Comparison of ENCODE assay signal across 1 cellular context in the genomic region with DNA sequence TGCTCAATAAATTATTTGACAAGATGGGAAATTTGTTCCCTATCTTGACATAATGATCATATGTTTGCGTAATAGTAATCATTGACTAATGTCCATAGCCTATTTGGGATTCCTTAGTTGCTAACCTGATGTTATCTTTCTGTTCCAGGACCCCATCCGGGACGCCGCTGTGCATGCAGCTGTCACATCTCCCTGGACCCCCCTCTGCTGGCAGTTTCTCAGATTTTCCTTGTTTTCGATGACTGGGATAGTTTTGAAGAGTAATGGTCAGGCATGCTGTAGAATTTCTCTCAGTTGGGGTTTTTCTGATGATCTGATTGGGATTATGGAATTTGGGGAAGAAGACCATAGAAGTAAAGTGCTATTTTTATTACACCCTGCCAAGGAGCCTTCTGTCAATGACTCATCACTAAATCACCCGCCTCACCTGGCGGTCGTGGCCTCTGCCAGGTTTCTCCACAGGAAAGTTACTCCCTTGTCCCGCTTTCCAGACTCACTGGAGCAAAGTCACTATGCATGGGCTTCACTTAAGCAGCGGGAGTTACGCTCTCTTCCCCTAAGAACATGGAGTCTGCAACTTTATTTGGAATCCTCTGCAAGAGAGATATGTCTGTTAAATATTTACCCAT.
TF ChIP-seq lines count a peak whose summit lies in the region.

No MANE protein-coding gene starts in this region.

TF ChIP-seq in GM23338, 12 proteins besides CTCF, POLR2A, EP300 and RAD21:
- TF ChIP-seq, protein P1, sequence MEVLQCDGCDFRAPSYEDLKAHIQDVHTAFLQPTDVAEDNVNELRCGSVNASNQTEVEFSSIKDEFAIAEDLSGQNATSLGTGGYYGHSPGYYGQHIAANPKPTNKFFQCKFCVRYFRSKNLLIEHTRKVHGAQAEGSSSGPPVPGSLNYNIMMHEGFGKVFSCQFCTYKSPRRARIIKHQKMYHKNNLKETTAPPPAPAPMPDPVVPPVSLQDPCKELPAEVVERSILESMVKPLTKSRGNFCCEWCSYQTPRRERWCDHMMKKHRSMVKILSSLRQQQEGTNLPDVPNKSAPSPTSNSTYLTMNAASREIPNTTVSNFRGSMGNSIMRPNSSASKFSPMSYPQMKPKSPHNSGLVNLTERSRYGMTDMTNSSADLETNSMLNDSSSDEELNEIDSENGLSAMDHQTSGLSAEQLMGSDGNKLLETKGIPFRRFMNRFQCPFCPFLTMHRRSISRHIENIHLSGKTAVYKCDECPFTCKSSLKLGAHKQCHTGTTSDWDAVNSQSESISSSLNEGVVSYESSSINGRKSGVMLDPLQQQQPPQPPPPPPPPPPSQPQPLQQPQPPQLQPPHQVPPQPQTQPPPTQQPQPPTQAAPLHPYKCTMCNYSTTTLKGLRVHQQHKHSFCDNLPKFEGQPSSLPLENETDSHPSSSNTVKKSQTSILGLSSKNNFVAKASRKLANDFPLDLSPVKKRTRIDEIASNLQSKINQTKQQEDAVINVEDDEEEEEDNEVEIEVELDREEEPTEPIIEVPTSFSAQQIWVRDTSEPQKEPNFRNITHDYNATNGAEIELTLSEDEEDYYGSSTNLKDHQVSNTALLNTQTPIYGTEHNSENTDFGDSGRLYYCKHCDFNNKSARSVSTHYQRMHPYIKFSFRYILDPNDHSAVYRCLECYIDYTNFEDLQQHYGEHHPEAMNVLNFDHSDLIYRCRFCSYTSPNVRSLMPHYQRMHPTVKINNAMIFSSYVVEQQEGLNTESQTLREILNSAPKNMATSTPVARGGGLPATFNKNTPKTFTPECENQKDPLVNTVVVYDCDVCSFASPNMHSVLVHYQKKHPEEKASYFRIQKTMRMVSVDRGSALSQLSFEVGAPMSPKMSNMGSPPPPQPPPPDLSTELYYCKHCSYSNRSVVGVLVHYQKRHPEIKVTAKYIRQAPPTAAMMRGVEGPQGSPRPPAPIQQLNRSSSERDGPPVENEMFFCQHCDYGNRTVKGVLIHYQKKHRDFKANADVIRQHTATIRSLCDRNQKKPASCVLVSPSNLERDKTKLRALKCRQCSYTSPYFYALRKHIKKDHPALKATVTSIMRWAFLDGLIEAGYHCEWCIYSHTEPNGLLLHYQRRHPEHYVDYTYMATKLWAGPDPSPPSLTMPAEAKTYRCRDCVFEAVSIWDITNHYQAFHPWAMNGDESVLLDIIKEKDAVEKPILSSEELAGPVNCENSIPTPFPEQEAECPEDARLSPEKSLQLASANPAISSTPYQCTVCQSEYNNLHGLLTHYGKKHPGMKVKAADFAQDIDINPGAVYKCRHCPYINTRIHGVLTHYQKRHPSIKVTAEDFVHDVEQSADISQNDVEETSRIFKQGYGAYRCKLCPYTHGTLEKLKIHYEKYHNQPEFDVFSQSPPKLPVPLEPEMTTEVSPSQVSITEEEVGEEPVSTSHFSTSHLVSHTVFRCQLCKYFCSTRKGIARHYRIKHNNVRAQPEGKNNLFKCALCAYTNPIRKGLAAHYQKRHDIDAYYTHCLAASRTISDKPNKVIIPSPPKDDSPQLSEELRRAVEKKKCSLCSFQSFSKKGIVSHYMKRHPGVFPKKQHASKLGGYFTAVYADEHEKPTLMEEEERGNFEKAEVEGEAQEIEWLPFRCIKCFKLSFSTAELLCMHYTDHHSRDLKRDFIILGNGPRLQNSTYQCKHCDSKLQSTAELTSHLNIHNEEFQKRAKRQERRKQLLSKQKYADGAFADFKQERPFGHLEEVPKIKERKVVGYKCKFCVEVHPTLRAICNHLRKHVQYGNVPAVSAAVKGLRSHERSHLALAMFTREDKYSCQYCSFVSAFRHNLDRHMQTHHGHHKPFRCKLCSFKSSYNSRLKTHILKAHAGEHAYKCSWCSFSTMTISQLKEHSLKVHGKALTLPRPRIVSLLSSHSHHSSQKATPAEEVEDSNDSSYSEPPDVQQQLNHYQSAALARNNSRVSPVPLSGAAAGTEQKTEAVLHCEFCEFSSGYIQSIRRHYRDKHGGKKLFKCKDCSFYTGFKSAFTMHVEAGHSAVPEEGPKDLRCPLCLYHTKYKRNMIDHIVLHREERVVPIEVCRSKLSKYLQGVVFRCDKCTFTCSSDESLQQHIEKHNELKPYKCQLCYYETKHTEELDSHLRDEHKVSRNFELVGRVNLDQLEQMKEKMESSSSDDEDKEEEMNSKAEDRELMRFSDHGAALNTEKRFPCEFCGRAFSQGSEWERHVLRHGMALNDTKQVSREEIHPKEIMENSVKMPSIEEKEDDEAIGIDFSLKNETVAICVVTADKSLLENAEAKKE (CRISPR knock-in tag; IDR thresholded peaks at IDR 0.05) = no peak
- TF ChIP-seq POLR2AphosphoS5 (IDR thresholded peaks at IDR 0.05; ENCODE audit: low read depth) (no peak), EZH2phosphoT487 (IDR thresholded peaks at IDR 0.05; ENCODE audit: unreplicated experiment) (no peak), EZH2 (IDR thresholded peaks at IDR 0.05; ENCODE audit: low read depth, unreplicated experiment) (no peak), STAT1 (IDR thresholded peaks at IDR 0.05; ENCODE audit: unreplicated experiment) (no peak), NANOG (IDR thresholded peaks at IDR 0.05; ENCODE audit: borderline replicate concordance) (no peak), ZNF114 (CRISPR knock-in tag; IDR thresholded peaks at IDR 0.05) (no peak), CREB1 (CRISPR knock-in tag; IDR thresholded peaks at IDR 0.05; ENCODE audit: low read depth) (no peak), JUNB (IDR thresholded peaks at IDR 0.05; ENCODE audit: unreplicated experiment) (no peak), ZNF331 (CRISPR knock-in tag; IDR thresholded peaks at IDR 0.05; ENCODE audit: low read depth) (no peak)
- TF ChIP-seq, protein P2, sequence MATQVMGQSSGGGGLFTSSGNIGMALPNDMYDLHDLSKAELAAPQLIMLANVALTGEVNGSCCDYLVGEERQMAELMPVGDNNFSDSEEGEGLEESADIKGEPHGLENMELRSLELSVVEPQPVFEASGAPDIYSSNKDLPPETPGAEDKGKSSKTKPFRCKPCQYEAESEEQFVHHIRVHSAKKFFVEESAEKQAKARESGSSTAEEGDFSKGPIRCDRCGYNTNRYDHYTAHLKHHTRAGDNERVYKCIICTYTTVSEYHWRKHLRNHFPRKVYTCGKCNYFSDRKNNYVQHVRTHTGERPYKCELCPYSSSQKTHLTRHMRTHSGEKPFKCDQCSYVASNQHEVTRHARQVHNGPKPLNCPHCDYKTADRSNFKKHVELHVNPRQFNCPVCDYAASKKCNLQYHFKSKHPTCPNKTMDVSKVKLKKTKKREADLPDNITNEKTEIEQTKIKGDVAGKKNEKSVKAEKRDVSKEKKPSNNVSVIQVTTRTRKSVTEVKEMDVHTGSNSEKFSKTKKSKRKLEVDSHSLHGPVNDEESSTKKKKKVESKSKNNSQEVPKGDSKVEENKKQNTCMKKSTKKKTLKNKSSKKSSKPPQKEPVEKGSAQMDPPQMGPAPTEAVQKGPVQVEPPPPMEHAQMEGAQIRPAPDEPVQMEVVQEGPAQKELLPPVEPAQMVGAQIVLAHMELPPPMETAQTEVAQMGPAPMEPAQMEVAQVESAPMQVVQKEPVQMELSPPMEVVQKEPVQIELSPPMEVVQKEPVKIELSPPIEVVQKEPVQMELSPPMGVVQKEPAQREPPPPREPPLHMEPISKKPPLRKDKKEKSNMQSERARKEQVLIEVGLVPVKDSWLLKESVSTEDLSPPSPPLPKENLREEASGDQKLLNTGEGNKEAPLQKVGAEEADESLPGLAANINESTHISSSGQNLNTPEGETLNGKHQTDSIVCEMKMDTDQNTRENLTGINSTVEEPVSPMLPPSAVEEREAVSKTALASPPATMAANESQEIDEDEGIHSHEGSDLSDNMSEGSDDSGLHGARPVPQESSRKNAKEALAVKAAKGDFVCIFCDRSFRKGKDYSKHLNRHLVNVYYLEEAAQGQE (IDR thresholded peaks at IDR 0.05; ENCODE audit: unreplicated experiment) = no peak
- TF ChIP-seq, protein P3, sequence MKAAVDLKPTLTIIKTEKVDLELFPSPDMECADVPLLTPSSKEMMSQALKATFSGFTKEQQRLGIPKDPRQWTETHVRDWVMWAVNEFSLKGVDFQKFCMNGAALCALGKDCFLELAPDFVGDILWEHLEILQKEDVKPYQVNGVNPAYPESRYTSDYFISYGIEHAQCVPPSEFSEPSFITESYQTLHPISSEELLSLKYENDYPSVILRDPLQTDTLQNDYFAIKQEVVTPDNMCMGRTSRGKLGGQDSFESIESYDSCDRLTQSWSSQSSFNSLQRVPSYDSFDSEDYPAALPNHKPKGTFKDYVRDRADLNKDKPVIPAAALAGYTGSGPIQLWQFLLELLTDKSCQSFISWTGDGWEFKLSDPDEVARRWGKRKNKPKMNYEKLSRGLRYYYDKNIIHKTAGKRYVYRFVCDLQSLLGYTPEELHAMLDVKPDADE (IDR thresholded peaks at IDR 0.05) = no peak
